In genomic region chr14:104171029-104171697, GRCh38 we compare ENCODE assay signal across 22 cellular contexts. TPM values are rescaled to one million over a fixed set of nuclear protein-coding genes. Genes with fewer than 3 reads are reported as not detected.
A peak's percentile ranks its signal among the peaks of the same experiment; 100 is the strongest.
DNase-seq lines count a peak whose midpoint lies in the region; ATAC-seq, FAIRE-seq and TF ChIP-seq lines count a peak whose summit lies in the region.
"Had no signal": no experiment of that assay in that cellular context is flagged by ENCODE, and none has a peak within 500 bp of the region (broad histone marks: within the 10 kb centered on the region; RNA-seq: fewer than 3 reads in every experiment).

No MANE protein-coding gene starts in this region.

- H3K9ac ChIP-seq in mammary epithelial cell (ENCODE audit: insufficient read depth, low read length), result no peak overlapping the region
- H3K9ac ChIP-seq in kidney (ENCODE audit: low read length in 2 of 2), result no peak overlapping the region

- no peak overlapping the region for H3K4me3 Mint-ChIP-seq in HFFc6

- H3K4me1 Mint-ChIP-seq in HFFc6 (ENCODE audit: low read depth), result no peaks in the 10 kb centered on the region

- H3K9me3 ChIP-seq in mammary epithelial cell (replicated peaks; ENCODE audit: insufficient read depth, low read length) (peaks cover 17% of the 10 kb centered on the region), kidney (ENCODE audit: control insufficient read depth in 1 of 2, low read length in 2 of 2) (no peaks in the 10 kb centered on the region), small intestine (ENCODE audit: control insufficient read depth, low read depth) (no peaks in the 10 kb centered on the region), tibial nerve (no peaks in the 10 kb centered on the region)

- H3K27me3 ChIP-seq in mammary epithelial cell (ENCODE audit: insufficient read depth, low read length) (no peaks in the 10 kb centered on the region), small intestine (ENCODE audit: control insufficient read depth in 2 of 2, insufficient read depth in 2 of 2, low read length in 2 of 2) (no peaks in the 10 kb centered on the region), tibial nerve (no peaks in the 10 kb centered on the region)

- dilution Hi-C loops in mammary epithelial cell (cut with HindIII; ENCODE audit: low sequenced_read_pairs), result no loop called here

- 52% methylated on average over 19 of the region's 28 CpGs for WGBS in mammary epithelial cell (ENCODE audit: low coverage, missing lambda C conversion rate)
- 17 to 64% (median 54%) methylated on average over 25 to 28 of the region's 28 CpGs for WGBS in small intestine, 3 donors
- 68 to 72% methylated on average over 26 to 28 of the region's 28 CpGs for WGBS in tibial nerve, 2 donors

- peaks cover 5% of the 10 kb centered on the region for H3K4me1 ChIP-seq in mammary epithelial cell (ENCODE audit: insufficient read depth, low read length)
- no peaks in the 10 kb centered on the region for H3K4me1 ChIP-seq in kidney (ENCODE audit: control insufficient read depth in 1 of 2, insufficient read depth in 1 of 2, low read depth in 1 of 2, low read length in 2 of 2)
- H3K4me1 ChIP-seq in small intestine (ENCODE audit: control insufficient read depth in 2 of 2, insufficient read depth in 1 of 2, low read depth in 1 of 2, low read length in 1 of 2), result no peaks in the 10 kb centered on the region
- no peaks in the 10 kb centered on the region for H3K4me1 ChIP-seq in tibial nerve

- intact Hi-C loops in mammary epithelial cell (cut with micrococcal nuclease), result no loop called here
- intact Hi-C loops in kidney (cut with DNase I), result no loop called here

- H3K36me3 ChIP-seq in mammary epithelial cell (ENCODE audit: insufficient read depth, low read length) (no peaks in the 10 kb centered on the region), kidney (ENCODE audit: control insufficient read depth in 1 of 2, insufficient read depth in 2 of 2, low read length in 2 of 2) (no peaks in the 10 kb centered on the region), small intestine (ENCODE audit: control insufficient read depth in 2 of 2, insufficient read depth in 2 of 2, low read length in 2 of 2) (no peaks in the 10 kb centered on the region), tibial nerve (peaks cover 0 to 66% (median 0%) of the 10 kb centered on the region in 3 donors)

- FAIRE-seq in kidney (lab: Jason Lieb, UNC) (no peak), small intestine (lab: Jason Lieb, UNC) (no peak)
- FAIRE-seq: D721Med, RCC 7860, TTC549 had no signal

- H3K27me3 Mint-ChIP-seq in HFFc6 (ENCODE audit: insufficient read depth), result no peaks in the 10 kb centered on the region; the same call in 1 of the 2 replicates

- no peak overlapping the region for H3K4me3 ChIP-seq in mammary epithelial cell (replicated peaks in 1 of 3; ENCODE audit: insufficient read depth in 1 of 3, low read depth in 2 of 3, low read length in 3 of 3)
- H3K4me3 ChIP-seq in kidney (ENCODE audit: low read length in 2 of 2), result peak overlapping the region in 1 of 2 donors; percentile 32
- no peak overlapping the region for H3K4me3 ChIP-seq in small intestine (ENCODE audit: low read depth in 1 of 2, low read length in 2 of 2)
- H3K4me3 ChIP-seq in tibial nerve, result no peak overlapping the region

- H2AFZ ChIP-seq in mammary epithelial cell (ENCODE audit: low read depth, low read length), result peak overlapping the region; percentile 20

- H3K36me3 Mint-ChIP-seq in HFFc6 (ENCODE audit: low read depth), result no peaks in the 10 kb centered on the region

- in situ Hi-C loops in mammary epithelial cell (cut with MboI; ENCODE audit: low sequenced_read_pairs in 2 of 2), result no loop called here

- DNase-seq in HuH-7.5 (ENCODE audit: low spot score) (peak; percentile 63), mammary epithelial cell (peak; percentile 35), kidney (peak; percentile 92), small intestine (peak; percentile 29), tibial nerve (ENCODE audit: low spot score in 2 of 2) (no peak), HFFc6 (no peak), GOT3 (lab: John Stamatoyannopoulos, UW) (no peak)
- DNase-seq: activated CD4-positive, alpha-beta T cell treated with anti-CD3 and anti-CD28 coated beads, Interleukin-2, amount 50 U/mL, for 48 hours; activated T-cell treated with anti-CD3 and anti-CD28 coated beads, Interleukin-2, amount 50 U/mL, for 48 hours; caudate nucleus; effector CD4-positive, alpha-beta T cell; GF-D8; NCI-H2081 treated with DMSO at 0.1 percent for 48 hours; NCI-H748 treated with DMSO at 0.1 percent for 48 hours; stimulated activated CD4-positive, alpha-beta T cell treated with anti-CD3 and anti-CD28 coated beads, Interleukin-4, amount 100 ng/mL, for 24 hours; stimulated activated CD8-positive, alpha-beta memory T cell treated with anti-CD3 and anti-CD28 coated beads, Interleukin-4, amount 100 ng/mL, for 48 hours had no signal

- ATAC-seq in GM18861 (IDR thresholded peaks at IDR 0.05; ENCODE audit: unreplicated experiment), result no peak

- no peak for TF ChIP-seq POLR2A in tibial nerve (IDR thresholded peaks at IDR 0.05)

- no peaks in the 10 kb centered on the region for H3K79me2 ChIP-seq in mammary epithelial cell (ENCODE audit: insufficient read depth, low read length)

- no peaks in the 10 kb centered on the region for H4K20me1 ChIP-seq in mammary epithelial cell (ENCODE audit: insufficient read depth, low read length)

- H3K27ac Mint-ChIP-seq in HFFc6, result no peak overlapping the region

- peaks cover 14% of the 10 kb centered on the region for H3K9me3 Mint-ChIP-seq in HFFc6

- H3K27ac ChIP-seq in mammary epithelial cell (ENCODE audit: insufficient read depth, low read depth, low read length) (no peak overlapping the region), kidney (ENCODE audit: low read depth in 2 of 2, low read length in 2 of 2) (no peak overlapping the region), small intestine (ENCODE audit: low read depth in 1 of 2, low read length in 1 of 2) (no peak overlapping the region), tibial nerve (no peak overlapping the region)

- BruUV-seq in mammary epithelial cell (replicated peaks; lab: Mats Ljungman, UMichigan), result no TSS peak

- TF ChIP-seq EP300 in tibial nerve (IDR thresholded peaks at IDR 0.05), result no peak

- H3K4me2 ChIP-seq in mammary epithelial cell (ENCODE audit: insufficient read depth, low read depth, low read length), result peak overlapping the region; percentile 47

- CTCF ChIA-PET in mammary epithelial cell (lab: Charles Lee; ENCODE audit: low non-redundant PET), result no interaction called here

- TF ChIP-seq CTCF in mammary epithelial cell (conservative IDR thresholded peaks at IDR 0.05 in 1 of 2, IDR thresholded peaks at IDR 0.05 in 1 of 2; ENCODE audit: extremely low read depth in 1 of 2, insufficient read depth in 1 of 2, low read depth in 1 of 2, low read length in 2 of 2), result no peak
- TF ChIP-seq CTCF in kidney (IDR thresholded peaks at IDR 0.05; ENCODE audit: borderline replicate concordance, extremely low read depth, insufficient read depth), result no peak
- no peak for TF ChIP-seq CTCF in tibial nerve (IDR thresholded peaks at IDR 0.05)
- no peak for TF ChIP-seq CTCF in HFFc6 (IDR thresholded peaks at IDR 0.05)

RNA-seq across cellular contexts. Expression of gene KIF26A, which starts 32.8 kb away (rescaled TPM):
- total RNA-seq in mammary epithelial cell, result under 1 TPM; 0.19 to 0.67 TPM
- polyA plus RNA-seq in mammary epithelial cell, result 0.02 TPM
- not detected for polyA minus RNA-seq in mammary epithelial cell
- 12.3 TPM for total RNA-seq in kidney
- polyA plus RNA-seq in kidney (ENCODE audit: insufficient read depth, low read depth, low replicate concordance), result 2.3 TPM
- 1 to 10 TPM in 1 of 3 donors, under 1 TPM in 1, not detected in 1; 0.27 to 4.8 TPM for polyA plus RNA-seq in small intestine
- total RNA-seq in tibial nerve, result 1 to 10 TPM; 2.6 to 4.2 (median 3.3) TPM
- total RNA-seq in HFFc6 (2021; fragmentation: NEBNext Ultra II Directional; extraction: Animal tissue kit (Norgen Biotek cat#: 25700)), result under 1 TPM in 2 of 6 experiments, not detected in 4; 0.07 to 0.09 TPM
- total RNA-seq: mononuclear cell, osteoblast had no signal

Comparison
In these comparisons a context has a peak if more than half of its experiments do, and no peak if none do; other contexts are left out.
1. DNase-seq: peak in HuH-7.5 (single experiment), mammary epithelial cell (single experiment), kidney (single experiment) and small intestine (single experiment); none in tibial nerve (0 of 2), HFFc6 (single experiment) and GOT3 (single experiment).